ENCODE assay signal across 15 cellular contexts in genomic region chr6:148757944-148758343, GRCh38. TPM values are rescaled to one million over a fixed set of nuclear protein-coding genes. Genes with fewer than 3 reads are reported as not detected.
DNase-seq lines count a peak whose midpoint lies in the region; ATAC-seq and TF ChIP-seq lines count a peak whose summit lies in the region.
"Had no signal": no experiment of that assay in that cellular context is flagged by ENCODE, and none has a peak within 500 bp of the region (broad histone marks: within the 10 kb centered on the region; RNA-seq: fewer than 3 reads in every experiment).

No MANE protein-coding gene starts in this region.

- intact Hi-C loops in right lobe of liver (cut with DNase I) = no loop called here

- ATAC-seq in GM18511 (IDR thresholded peaks at IDR 0.05; ENCODE audit: unreplicated experiment) (peak; percentile 22), HG03460 (IDR thresholded peaks at IDR 0.05; ENCODE audit: unreplicated experiment) (peak; percentile 3), right lobe of liver (no peak)
- ATAC-seq: HCT116 had no signal

- H3K4me3 ChIP-seq in right lobe of liver (no peak overlapping the region), GM23248 (no peak overlapping the region)
- H3K4me3 ChIP-seq: coronary artery, SK-N-MC had no signal

- H3K9me3 ChIP-seq in right lobe of liver (no peaks in the 10 kb centered on the region), GM23248 (ENCODE audit: low read depth) (no peaks in the 10 kb centered on the region)

- H3K4me1 Mint-ChIP-seq in activated naive CD8-positive, alpha-beta T cell (ENCODE audit: low read depth) = peaks cover 43% of the 10 kb centered on the region
- H3K4me1 Mint-ChIP-seq in type B pancreatic cell (ENCODE audit: unreplicated experiment) = peaks cover 24% of the 10 kb centered on the region

- peaks cover 3% of the 10 kb centered on the region for H3K27me3 Mint-ChIP-seq in activated naive CD8-positive, alpha-beta T cell
- no peaks in the 10 kb centered on the region for H3K27me3 Mint-ChIP-seq in type B pancreatic cell

- no peak overlapping the region for H3K4me3 Mint-ChIP-seq in activated naive CD8-positive, alpha-beta T cell
- no peak overlapping the region for H3K4me3 Mint-ChIP-seq in type B pancreatic cell
- H3K4me3 Mint-ChIP-seq: activated CD4-positive, alpha-beta T cell treated with anti-CD3 and anti-CD28 coated beads, Interleukin-2, amount 10 ng/mL, durations not matched to agents 7 days and 5 days had no signal

- H3K36me3 ChIP-seq in right lobe of liver = no peaks in the 10 kb centered on the region
- no peaks in the 10 kb centered on the region for H3K36me3 ChIP-seq in GM23248 (ENCODE audit: low read depth)

- no peaks in the 10 kb centered on the region for H3K36me3 Mint-ChIP-seq in activated naive CD8-positive, alpha-beta T cell
- no peaks in the 10 kb centered on the region for H3K36me3 Mint-ChIP-seq in type B pancreatic cell

- no peak overlapping the region for H3K4me2 ChIP-seq in GM23248 (ENCODE audit: unreplicated experiment)

- peak overlapping the region; percentile 31 for H3K27ac Mint-ChIP-seq in activated naive CD8-positive, alpha-beta T cell
- H3K27ac Mint-ChIP-seq in type B pancreatic cell = no peak overlapping the region
- H3K27ac Mint-ChIP-seq: activated CD4-positive, alpha-beta T cell treated with anti-CD3 and anti-CD28 coated beads, Interleukin-2, amount 10 ng/mL, durations not matched to agents 7 days and 5 days had no signal

- peaks cover 33% of the 10 kb centered on the region for H3F3A ChIP-seq in GM23248 (ENCODE audit: insufficient read depth)

- peaks cover 72% of the 10 kb centered on the region for H3K79me2 ChIP-seq in GM23248 (ENCODE audit: insufficient read depth)

- no peaks in the 10 kb centered on the region for H4K20me1 ChIP-seq in GM23248 (ENCODE audit: insufficient read depth)

- H3K4me1 ChIP-seq in right lobe of liver (peaks cover 0 to 3% (median 0%) of the 10 kb centered on the region in 4 donors), GM23248 (ENCODE audit: insufficient read depth) (peaks cover 43% of the 10 kb centered on the region)

- no peaks in the 10 kb centered on the region for H3K9me2 ChIP-seq in GM23248 (ENCODE audit: insufficient read depth)

- TF ChIP-seq POLR2A in right lobe of liver (IDR thresholded peaks at IDR 0.05) = no peak

- H3K9ac ChIP-seq in GM23248 = no peak overlapping the region

- no peak overlapping the region for H3K27ac ChIP-seq in right lobe of liver
- no peak overlapping the region for H3K27ac ChIP-seq in GM23248
- H3K27ac ChIP-seq: coronary artery, SK-N-MC had no signal

- no peak for TF ChIP-seq CTCF in type B pancreatic cell (conservative IDR thresholded peaks at IDR 0.05)
- no peak for TF ChIP-seq CTCF in right lobe of liver (IDR thresholded peaks at IDR 0.05)

- no peaks in the 10 kb centered on the region for H3K27me3 ChIP-seq in right lobe of liver
- no peaks in the 10 kb centered on the region for H3K27me3 ChIP-seq in GM23248 (replicated peaks; ENCODE audit: insufficient read depth)

- DNase-seq in CD1c-positive myeloid dendritic cell (ENCODE audit: extremely low spot score) = peak; percentile 79
- DNase-seq in type B pancreatic cell (ENCODE audit: extremely low spot score, unreplicated experiment) = no peak
- no peak for DNase-seq in right lobe of liver
- DNase-seq in AG20443 (ENCODE audit: low spot score) = no peak
- DNase-seq in GM23248 = no peak
- DNase-seq: NCI-H1105; NCI-H526; stimulated activated CD4-positive, alpha-beta T cell treated with anti-CD3 and anti-CD28 coated beads, Interleukin-4, amount 100 ng/mL, for 1 hour had no signal

- no peak overlapping the region for H2AFZ ChIP-seq in GM23248

- WGBS in right lobe of liver (ENCODE audit: insufficient coverage, low coverage, low lambda C conversion rate, missing lambda C conversion rate) = 15% methylated on average over 1 of the region's 1 CpG
- 31 to 39% methylated on average over 1 of the region's 1 CpG for WGBS in GM23248 (ENCODE audit: low coverage in 1 of 2, low lambda C conversion rate in 2 of 2, missing lambda C conversion rate in 2 of 2), 2 experiments

- in situ Hi-C loops in GM23248 (cut with MboI) = no loop called here

- H3K9me3 Mint-ChIP-seq in activated naive CD8-positive, alpha-beta T cell (ENCODE audit: low read depth) = no peaks in the 10 kb centered on the region
- no peaks in the 10 kb centered on the region for H3K9me3 Mint-ChIP-seq in type B pancreatic cell
- H3K9me3 Mint-ChIP-seq: activated CD4-positive, alpha-beta T cell treated with anti-CD3 and anti-CD28 coated beads, Interleukin-2, amount 10 ng/mL, durations not matched to agents 7 days and 5 days had no signal

RNA-seq across cellular contexts. Expression of gene UST, which starts 11.1 kb away (rescaled TPM):
- 8.4 and 9.7 TPM in 2 replicates for total RNA-seq in type B pancreatic cell (ENCODE audit: low replicate concordance)
- total RNA-seq in right lobe of liver = 1 to 10 TPM in 3 of 6 experiments, under 1 TPM in 3; 0.44 to 1.9 (median 0.91) TPM
- total RNA-seq in GM23248 (2014; rRNA removed; shearing (Covaris generic)) = 23.1 and 23.3 TPM in 2 replicates
- 10.1 and 11.2 TPM in 2 replicates for polyA plus RNA-seq in GM23248 (2016; fragmentation: Nextera tagmentation; extraction: Ambion mirVana)

Comparison
In these comparisons a context has a peak if more than half of its experiments do, and no peak if none do; other contexts are left out.
1. ATAC-seq: peak in GM18511 (single experiment) and HG03460 (single experiment); none in right lobe of liver (0 of 4).